8 cellular contexts compared by ENCODE assay signal in the genomic region with DNA sequence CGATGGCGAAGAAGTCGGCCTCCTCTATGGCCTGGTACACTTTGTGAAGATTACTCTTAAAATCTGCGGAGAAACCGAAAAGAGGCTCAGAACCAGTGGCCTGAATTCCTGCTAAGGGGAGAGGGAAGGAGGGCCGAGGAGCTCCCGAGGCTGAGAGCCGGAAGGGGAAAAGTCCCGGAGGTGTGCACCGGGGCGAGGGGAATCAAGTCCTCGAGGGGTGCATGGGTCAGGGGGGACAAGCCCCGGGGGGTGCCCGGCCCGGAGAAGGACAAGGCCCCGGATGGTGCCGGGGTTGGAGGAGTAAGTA. TPM values are rescaled to one million over a fixed set of nuclear protein-coding genes. Genes with fewer than 3 reads are reported as not detected.
A peak's percentile ranks its signal among the peaks of the same experiment; 100 is the strongest.
DNase-seq lines count a peak whose midpoint lies in the region; ATAC-seq lines count a peak whose summit lies in the region.

No MANE protein-coding gene starts in this region.

- H3K36me3 Mint-ChIP-seq in activated naive CD8-positive, alpha-beta T cell treated with anti-CD3 and anti-CD28 coated beads, Interleukin-2, amount 10 ng/mL, durations not matched to agents 7 days and 5 days: peaks cover 14% of the 10 kb centered on the region
- H3K36me3 Mint-ChIP-seq in immature natural killer cell: peaks cover 5 to 16% (median 9%) of the 10 kb centered on the region in 3 donors

- peak overlapping the region; percentile 73 for H3K27ac ChIP-seq in substantia nigra (ENCODE audit: low read depth, low read length, poor library complexity, severe bottlenecking)

- no peaks in the 10 kb centered on the region for H3K9me3 Mint-ChIP-seq in activated naive CD8-positive, alpha-beta T cell treated with anti-CD3 and anti-CD28 coated beads, Interleukin-2, amount 10 ng/mL, durations not matched to agents 7 days and 5 days
- H3K9me3 Mint-ChIP-seq in immature natural killer cell: peaks cover 0 to 1% (median 0%) of the 10 kb centered on the region in 6 donors

- ATAC-seq in HG03175 (IDR thresholded peaks at IDR 0.05; ENCODE audit: unreplicated experiment): peak; percentile 2
- ATAC-seq in activated naive CD8-positive, alpha-beta T cell treated with anti-CD3 and anti-CD28 coated beads, Interleukin-2, amount 10 ng/mL, durations not matched to agents 7 days and 5 days (ENCODE audit: low read depth): peak; percentile 3

- H3K27ac Mint-ChIP-seq in activated naive CD8-positive, alpha-beta T cell treated with anti-CD3 and anti-CD28 coated beads, Interleukin-2, amount 10 ng/mL, durations not matched to agents 7 days and 5 days: peak overlapping the region; percentile 99
- peak overlapping the region; percentile 97 to 100 (median 98) for H3K27ac Mint-ChIP-seq in immature natural killer cell

- H3K4me3 Mint-ChIP-seq in activated naive CD8-positive, alpha-beta T cell treated with anti-CD3 and anti-CD28 coated beads, Interleukin-2, amount 10 ng/mL, durations not matched to agents 7 days and 5 days: peak overlapping the region; percentile 97
- H3K4me3 Mint-ChIP-seq in immature natural killer cell: peak overlapping the region; percentile 94 to 98 (median 97)

- no peaks in the 10 kb centered on the region for H3K27me3 Mint-ChIP-seq in activated naive CD8-positive, alpha-beta T cell treated with anti-CD3 and anti-CD28 coated beads, Interleukin-2, amount 10 ng/mL, durations not matched to agents 7 days and 5 days
- peaks cover 18 to 31% (median 18%) of the 10 kb centered on the region in 3 donors for H3K27me3 Mint-ChIP-seq in immature natural killer cell (ENCODE audit: low read depth in 3 of 3)

- in situ Hi-C loops in KBM-7 (cut with MboI; ENCODE audit: low pct_unique_long_range_greater_than_20kb, low sequenced_read_pairs): no loop called here

- peak; percentile 35 for DNase-seq in NCI-H748 (lab: John Stamatoyannopoulos, UW; ENCODE audit: unreplicated experiment)
- no peak for DNase-seq in NCI-H748 treated with DMSO at 0.1 percent for 48 hours (lab: John Stamatoyannopoulos, UW)
- DNase-seq in activated naive CD8-positive, alpha-beta T cell treated with anti-CD3 and anti-CD28 coated beads, Interleukin-2, amount 10 ng/mL, durations not matched to agents 7 days and 5 days: no peak
- DNase-seq in immature natural killer cell: no peak
- peak in 3 of 49 donors; percentile 35 to 48 (median 42) for DNase-seq in substantia nigra (lab: John Stamatoyannopoulos, UW)
- no peak for DNase-seq in NCI-H2171 treated with DMSO at 0.1 percent for 48 hours (lab: John Stamatoyannopoulos, UW)
- DNase-seq in KBM-7: no peak

- H3K4me1 Mint-ChIP-seq in activated naive CD8-positive, alpha-beta T cell treated with anti-CD3 and anti-CD28 coated beads, Interleukin-2, amount 10 ng/mL, durations not matched to agents 7 days and 5 days: peaks cover 35% of the 10 kb centered on the region
- peaks cover 53 to 73% of the 10 kb centered on the region in 2 donors for H3K4me1 Mint-ChIP-seq in immature natural killer cell

- POLR2A ChIA-PET in activated naive CD8-positive, alpha-beta T cell treated with anti-CD3 and anti-CD28 coated beads, Interleukin-2, amount 10 ng/mL, durations not matched to agents 7 days and 5 days (lab: Charles Lee): interaction anchor here (1.2 to 1.5 kb wide), 2 partner anchors 28 to 34 kb away, joined by 3 to 4 read pairs; no protein-coding TSS in a partner anchor

RNA-seq across cellular contexts. Expression of a gene that starts 0.5 kb away (rescaled TPM):
- total RNA-seq in activated naive CD8-positive, alpha-beta T cell treated with anti-CD3 and anti-CD28 coated beads, Interleukin-2, amount 10 ng/mL, durations not matched to agents 7 days and 5 days: 10 to 100 TPM; 40.7 to 45.8 TPM
- polyA plus RNA-seq in immature natural killer cell: 10 to 100 TPM; 36.3 to 60.4 (median 52.9) TPM

RNA-seq across cellular contexts. Expression of a gene that starts 3.2 kb away (rescaled TPM):
- total RNA-seq in activated naive CD8-positive, alpha-beta T cell treated with anti-CD3 and anti-CD28 coated beads, Interleukin-2, amount 10 ng/mL, durations not matched to agents 7 days and 5 days: 10 to 100 TPM; 70.6 to 71.2 TPM
- polyA plus RNA-seq in immature natural killer cell: 10 to 100 TPM; 33.7 to 48.0 (median 44.2) TPM
